In genomic region chr15:80861776-80862175, GRCh38 we compare ENCODE assay signal across 11 cellular contexts.
DNase-seq lines count a peak whose midpoint lies in the region; ATAC-seq, FAIRE-seq and TF ChIP-seq lines count a peak whose summit lies in the region.
"Had no signal": no experiment of that assay in that cellular context is flagged by ENCODE, and none has a peak within 500 bp of the region (broad histone marks: within the 10 kb centered on the region; RNA-seq: fewer than 3 reads in every experiment).

No MANE protein-coding gene starts in this region.

- DNase-seq in HCT116 (ENCODE audit: low read depth, low spot score) = no peak
- DNase-seq in NCI-H446 (lab: John Stamatoyannopoulos, UW) = peak; percentile 84 to 94
- DNase-seq in foreskin keratinocyte = no peak
- peak; percentile 74 for DNase-seq in sigmoid colon
- DNase-seq in KBM-7 = no peak
- no peak for DNase-seq in NCI-H128 (lab: John Stamatoyannopoulos, UW; ENCODE audit: unreplicated experiment)
- DNase-seq in GM12892 (ENCODE audit: insufficient read length) = no peak
- DNase-seq: activated CD8-positive, alpha-beta memory T cell treated with anti-CD3 and anti-CD28 coated beads for 24 hours; erythroblast had no signal

- CTCF ChIA-PET in HCT116 (lab: Charles Lee) = no interaction called here

- 86 to 92% methylated on average over 5 of the region's 5 CpGs for WGBS in sigmoid colon, 2 donors

- H3K4me1 ChIP-seq in HCT116 (ENCODE audit: control insufficient read depth in 1 of 2, insufficient read depth in 2 of 2, low read length in 2 of 2) = peaks cover 29 to 37% of the 10 kb centered on the region in 2 experiments
- no peaks in the 10 kb centered on the region for H3K4me1 ChIP-seq in foreskin keratinocyte
- H3K4me1 ChIP-seq in sigmoid colon = peaks cover 0 to 28% (median 24%) of the 10 kb centered on the region in 4 donors

- RAD21 ChIA-PET in HCT116 (lab: Charles Lee; ENCODE audit: low non-redundant PET in 1 of 2, low total read pairs in 2 of 2, uncharacterized antibody in 2 of 2, unreplicated experiment in 2 of 2) = no interaction called here

- ATAC-seq in HCT116 (peak; percentile 47; the same call in 1 of the 2 replicates), foreskin keratinocyte (peak; percentile 63)

- no peak overlapping the region for H2AFZ ChIP-seq in HCT116 (ENCODE audit: low read depth, low read length, poor library complexity, severe bottlenecking)

- H3K4me3 ChIP-seq in HCT116 (replicated peaks in 1 of 2; ENCODE audit: low read depth in 1 of 2, low read length in 2 of 2) = no peak overlapping the region
- no peak overlapping the region for H3K4me3 ChIP-seq in sigmoid colon
- H3K4me3 ChIP-seq: smooth muscle cell had no signal

- H3K9me2 ChIP-seq in HCT116 (ENCODE audit: insufficient read depth) = no peaks in the 10 kb centered on the region

- no peaks in the 10 kb centered on the region for H3K79me2 ChIP-seq in HCT116 (ENCODE audit: insufficient read depth, low read length)

- BruUV-seq in HCT116 (replicated peaks; lab: Mats Ljungman, UMichigan) = no TSS peak

- no peak overlapping the region for H3K27ac ChIP-seq in HCT116 (ENCODE audit: low read depth, low read length)
- H3K27ac ChIP-seq in foreskin keratinocyte = no peak overlapping the region
- peak overlapping the region in 2 of 4 donors; percentile 46 to 51 for H3K27ac ChIP-seq in sigmoid colon

- no peak for TF ChIP-seq EP300 in sigmoid colon (IDR thresholded peaks at IDR 0.05)

- H3K27me3 ChIP-seq in HCT116 (ENCODE audit: insufficient read depth, low read length) (no peaks in the 10 kb centered on the region), foreskin keratinocyte (peaks cover 2% of the 10 kb centered on the region), sigmoid colon (no peaks in the 10 kb centered on the region)

- intact Hi-C loops in HCT116 (cut with micrococcal nuclease) (no loop called here), sigmoid colon (cut with DNase I) (loop anchor here (5.0 kb wide), 1 partner anchor 71 kb away; no protein-coding TSS in a partner anchor)

- H3K36me3 ChIP-seq in HCT116 (ENCODE audit: control insufficient read depth in 1 of 2, insufficient read depth in 2 of 2, low read length in 2 of 2) (no peaks in the 10 kb centered on the region), sigmoid colon (no peaks in the 10 kb centered on the region)

- H3K9me3 ChIP-seq in HCT116 (ENCODE audit: control insufficient read depth in 1 of 2, insufficient read depth in 1 of 2, low read depth in 1 of 2, low read length in 2 of 2) (no peaks in the 10 kb centered on the region), sigmoid colon (no peaks in the 10 kb centered on the region)

- no peak for TF ChIP-seq RAD21 in HCT116 (IDR thresholded peaks at IDR 0.05; ENCODE audit: low read depth)

- no peak for FAIRE-seq in GM12892 (lab: Jason Lieb, UNC)
- FAIRE-seq: TTC549 had no signal

- in situ Hi-C loops in KBM-7 (cut with MboI; ENCODE audit: low pct_unique_long_range_greater_than_20kb, low sequenced_read_pairs) = no loop called here

- H3K4me2 ChIP-seq in HCT116 (ENCODE audit: low read length) = peak overlapping the region; percentile 35
- H3K4me2 ChIP-seq: smooth muscle cell had no signal

- POLR2A ChIA-PET in HCT116 (lab: Charles Lee) = no interaction called here

- H3K9ac ChIP-seq in HCT116 (ENCODE audit: low read length) = no peak overlapping the region

- no peak for TF ChIP-seq CTCF in HCT116 (IDR thresholded peaks at IDR 0.05 in 2 of 3, conservative IDR thresholded peaks at IDR 0.05 in 1 of 3; ENCODE audit: borderline replicate concordance in 1 of 3, insufficient read depth in 1 of 3, low read depth in 2 of 3, low read length in 2 of 3)
- no peak for TF ChIP-seq CTCF in foreskin keratinocyte (conservative IDR thresholded peaks at IDR 0.05)
- TF ChIP-seq CTCF in sigmoid colon (IDR thresholded peaks at IDR 0.05) = no peak

- TF ChIP-seq POLR2A in HCT116 (IDR thresholded peaks at IDR 0.05; ENCODE audit: borderline replicate concordance, extremely low read depth, insufficient read depth, insufficient read length) (no peak), sigmoid colon (IDR thresholded peaks at IDR 0.05) (no peak), GM12892 (IDR thresholded peaks at IDR 0.05; ENCODE audit: low read depth, low read length) (no peak)

- H4K20me1 ChIP-seq in HCT116 (ENCODE audit: insufficient read depth) = no peaks in the 10 kb centered on the region

TF ChIP-seq in HCT116, 20 proteins besides CTCF, POLR2A, EP300 and RAD21:
- no peak for TF ChIP-seq ZNF274 (IDR thresholded peaks at IDR 0.05; ENCODE audit: low read depth, low read length)
- TF ChIP-seq ELF1 (IDR thresholded peaks at IDR 0.05; ENCODE audit: borderline replicate concordance, low read depth) = no peak
- no peak for TF ChIP-seq CBX3 (IDR thresholded peaks at IDR 0.05; ENCODE audit: low read depth)
- TF ChIP-seq TCF7L2 (IDR thresholded peaks at IDR 0.05; ENCODE audit: borderline replicate concordance, extremely low read depth, insufficient read depth, insufficient read length) = peak; percentile 31
- no peak for TF ChIP-seq EZH2phosphoT487 (IDR thresholded peaks at IDR 0.05; ENCODE audit: borderline replicate concordance)
- no peak for TF ChIP-seq SRF (IDR thresholded peaks at IDR 0.05; ENCODE audit: low read depth)
- TF ChIP-seq POLR2AphosphoS5 (IDR thresholded peaks at IDR 0.05; ENCODE audit: low read depth, low read length) = no peak

Comparison
In these comparisons a context has a peak if more than half of its experiments do, and no peak if none do; other contexts are left out.
1. DNase-seq: peak in NCI-H446 (2 of 2) and sigmoid colon (single experiment); none in HCT116 (single experiment), foreskin keratinocyte (0 of 2), KBM-7 (single experiment), NCI-H128 (single experiment) and GM12892 (single experiment).